Comparison of ENCODE assay signal across 10 cellular contexts in genomic region chr22:28911777-28912669, GRCh38. TPM values are rescaled to one million over a fixed set of nuclear protein-coding genes. Genes with fewer than 3 reads are reported as not detected.
DNase-seq lines count a peak whose midpoint lies in the region; ATAC-seq, FAIRE-seq and TF ChIP-seq lines count a peak whose summit lies in the region.
"Had no signal": no experiment of that assay in that cellular context is flagged by ENCODE, and none has a peak within 500 bp of the region (broad histone marks: within the 10 kb centered on the region; RNA-seq: fewer than 3 reads in every experiment).

No MANE protein-coding gene starts in this region.

- H3K9me1 ChIP-seq in K562 (ENCODE audit: control insufficient read depth, insufficient read depth, low read length), result no peaks in the 10 kb centered on the region

- H3K36me3 ChIP-seq in K562 (ENCODE audit: control insufficient read depth, insufficient read depth, low read length), result no peaks in the 10 kb centered on the region
- H3K36me3 ChIP-seq in smooth muscle cell (ENCODE audit: low read depth), result no peaks in the 10 kb centered on the region

- H3K27ac ChIP-seq in K562 (ENCODE audit: extremely low read depth, low read depth, low read length), result no peak overlapping the region
- no peak overlapping the region for H3K27ac ChIP-seq in smooth muscle cell (ENCODE audit: low read depth)

- no peak for ATAC-seq in K562
- no peak for ATAC-seq in HG02884 (IDR thresholded peaks at IDR 0.05; ENCODE audit: unreplicated experiment)
- no peak for ATAC-seq in GM19463 (IDR thresholded peaks at IDR 0.05; ENCODE audit: unreplicated experiment)
- ATAC-seq: Panc1; stimulated activated naive CD8-positive, alpha-beta T cell treated with anti-CD3 and anti-CD28 coated beads, Interleukin-15, Interleukin-2, amounts not matched to agents 100 U/mL and 50 U/mL, for 24 hours had no signal

- H3K9ac ChIP-seq in K562 (ENCODE audit: insufficient read depth in 1 of 2, low read depth in 2 of 2, low read length in 2 of 2), result no peak overlapping the region
- H3K9ac ChIP-seq in smooth muscle cell (ENCODE audit: low read depth), result no peak overlapping the region

- in situ Hi-C loops in K562 (cut with MboI), result no loop called here

- H3K79me2 ChIP-seq in K562 (ENCODE audit: control insufficient read depth, insufficient read depth, low read length), result peaks cover 16% of the 10 kb centered on the region
- H3K79me2 ChIP-seq in smooth muscle cell (ENCODE audit: low read depth), result peaks cover 39% of the 10 kb centered on the region

- no TSS peak for BruUV-seq in K562 (replicated peaks; lab: Mats Ljungman, UMichigan)

- H3K27me3 ChIP-seq in K562 (ENCODE audit: control insufficient read depth in 2 of 2, insufficient read depth in 2 of 2, low read length in 2 of 2) (no peaks in the 10 kb centered on the region), smooth muscle cell (ENCODE audit: low read depth) (no peaks in the 10 kb centered on the region)

- no peak for TF ChIP-seq RAD21 in K562 (CRISPR knock-in tag; conservative IDR thresholded peaks at IDR 0.05 in 1 of 2, IDR thresholded peaks at IDR 0.05 in 1 of 2)

- POLR2A ChIA-PET in K562 (lab: Yijun Ruan, JAX), result no interaction called here

- WGBS in K562 (ENCODE audit: insufficient coverage, low coverage, missing lambda C conversion rate), result 41% methylated on average over 6 of the region's 10 CpGs
- 18% methylated on average over 10 of the region's 10 CpGs for WGBS in smooth muscle cell (ENCODE audit: low lambda C conversion rate)

- no peak for FAIRE-seq in K562 (lab: Jason Lieb, UNC)

- H2AFZ ChIP-seq in K562 (ENCODE audit: low read depth, low read length) (no peak overlapping the region), smooth muscle cell (ENCODE audit: low read depth) (no peak overlapping the region)

- H3K4me3 ChIP-seq in K562 (no peak overlapping the region), smooth muscle cell (no peak overlapping the region)

- intact Hi-C loops in K562 (cut with micrococcal nuclease), result no loop called here

- CTCF ChIA-PET in K562 (lab: Yijun Ruan, JAX; ENCODE audit: low intra/inter-chr PET ratio), result no interaction called here

- no peak overlapping the region for H3K4me2 ChIP-seq in K562 (ENCODE audit: insufficient read depth, low read length)
- H3K4me2 ChIP-seq in smooth muscle cell, result peak overlapping the region; percentile 18

- TF ChIP-seq CTCF in K562 (IDR thresholded peaks at IDR 0.05 in 2 of 3, conservative IDR thresholded peaks at IDR 0.05 in 1 of 3; ENCODE audit: insufficient read depth in 2 of 3, low read depth in 1 of 3, low read length in 3 of 3), result no peak
- no peak for TF ChIP-seq CTCF in smooth muscle cell (IDR thresholded peaks at IDR 0.05; ENCODE audit: borderline replicate concordance, insufficient read depth, poor library complexity, severe bottlenecking)

- no peaks in the 10 kb centered on the region for H3F3A ChIP-seq in smooth muscle cell (ENCODE audit: low read depth)

- peaks cover 8% of the 10 kb centered on the region; the same call in 1 of the 2 replicates for H4K20me1 ChIP-seq in K562 (replicated peaks; ENCODE audit: control insufficient read depth, insufficient read depth, low read length)
- H4K20me1 ChIP-seq in smooth muscle cell (ENCODE audit: low read depth), result peaks cover 44% of the 10 kb centered on the region

- no peak for TF ChIP-seq EP300 in K562 (IDR thresholded peaks at IDR 0.05; ENCODE audit: low read length)

- TF ChIP-seq POLR2A in K562 (conservative IDR thresholded peaks at IDR 0.05), result no peak

- H3K9me3 ChIP-seq in K562 (replicated peaks; ENCODE audit: control insufficient read depth, insufficient read depth, low read depth, low read length), result no peaks in the 10 kb centered on the region
- H3K9me3 ChIP-seq in smooth muscle cell (replicated peaks; ENCODE audit: low read depth), result no peaks in the 10 kb centered on the region

- DNase-seq in H4 (ENCODE audit: low spot score) (peak; percentile 41), K562 (ENCODE audit: extremely low read depth in 1 of 4, low spot score in 3 of 4) (peak in 1 of 4 experiments; percentile 11), left kidney (ENCODE audit: low read depth, low spot score) (peak; percentile 70), smooth muscle cell (lab: John Stamatoyannopoulos, UW; ENCODE audit: unreplicated experiment) (no peak), hypothalamus (lab: John Stamatoyannopoulos, UW) (no peak), NCI-H2196 (lab: John Stamatoyannopoulos, UW; ENCODE audit: unreplicated experiment) (no peak)
- DNase-seq: stimulated activated naive CD8-positive, alpha-beta T cell treated with anti-CD3 and anti-CD28 coated beads, Interleukin-15, Interleukin-2, amounts not matched to agents 100 U/mL and 50 U/mL, for 24 hours had no signal

- H3K4me1 ChIP-seq in K562 (replicated peaks in 1 of 2; ENCODE audit: control insufficient read depth in 2 of 2, insufficient read depth in 2 of 2, low read length in 2 of 2) (peaks cover 3% of the 10 kb centered on the region in 2 experiments; a peak in 2 of 5 replicates), smooth muscle cell (ENCODE audit: low read depth) (peaks cover 12% of the 10 kb centered on the region)

TF ChIP-seq in K562, 482 proteins besides CTCF, POLR2A, EP300 and RAD21 (continues in another document):
- TF ChIP-seq BRF2 (IDR thresholded peaks at IDR 0.05; ENCODE audit: borderline replicate concordance, insufficient read depth, insufficient read length) (no peak), POLR2AphosphoS5 (IDR thresholded peaks at IDR 0.05; ENCODE audit: control insufficient read depth, insufficient read depth, low read depth, low read length) (no peak), PBX2 (CRISPR knock-in tag; IDR thresholded peaks at IDR 0.05; ENCODE audit: low read depth) (no peak), PBX2 (tag; conservative IDR thresholded peaks at IDR 0.05; ENCODE audit: low read depth) (peak; percentile 25; the same call in 1 of the 2 replicates), RNF2 (IDR thresholded peaks at IDR 0.05) (no peak), ZNF431 (CRISPR knock-in tag; IDR thresholded peaks at IDR 0.05) (no peak), MLLT1 (IDR thresholded peaks at IDR 0.05) (no peak)

RNA-seq across cellular contexts. Expression of gene ZNRF3, which starts 28.7 kb away (rescaled TPM):
- 1.8 and 2.6 TPM in 2 replicates for total RNA-seq in H4 (2014; rRNA removed; shearing (Covaris generic))
- total RNA-seq in K562 (2011; cell fraction: chromatin; rRNA removed; ENCODE audit: low replicate concordance), result 2.4 and 5.4 TPM in 2 replicates
- total RNA-seq in K562 (2011; cell fraction: nucleolus; rRNA removed), result 7.5 and 8.0 TPM in 2 replicates
- total RNA-seq in K562 (2011; cell fraction: nucleoplasm; rRNA removed), result 4.6 and 5.8 TPM in 2 replicates
- total RNA-seq in K562 (2014; rRNA removed) (2.6 and 3.5 TPM in 2 replicates), K562 (2014; rRNA removed; fragmentation: Illumina TruSeq; extraction: Trizol) (1.5 and 1.6 TPM in 2 replicates), K562 (2015; rRNA removed; fragmentation: Illumina TruSeq; extraction: Trizol) (2.0 and 2.3 TPM in 2 replicates), K562 (2021) (5.9 and 6.1 TPM in 2 replicates), smooth muscle cell (3.7 and 4.7 TPM in 2 replicates)
- polyA plus RNA-seq in K562 (2011; rRNA removed) (1.0 and 1.1 TPM in 2 replicates), K562 (2014; fragmentation: Illumina TruSeq; extraction: Trizol) (1.7 and 2.4 TPM in 2 replicates), K562 (2014; fragmentation: Nextera tagmentation; extraction: Ambion mirVana) (under 1 TPM; 0.41 to 0.58 TPM), K562 (2014; rRNA removed) (2.9 and 4.2 TPM in 2 replicates), smooth muscle cell (5.5 and 8.8 TPM in 2 replicates)
- polyA plus RNA-seq in K562 (2011; cell fraction: cytosol; rRNA removed), result 1.3 and 3.8 TPM in 2 replicates
- polyA plus RNA-seq in K562 (2011; cell fraction: nucleus; rRNA removed), result 1.4 and 3.9 TPM in 2 replicates
- 1.9 and 2.3 TPM in 2 replicates for polyA plus RNA-seq in K562 (2012)
- polyA minus RNA-seq in K562 (2011; rRNA and poly(A)+ RNA removed), result 1.3 and 1.4 TPM in 2 replicates
- 2.4 and 3.9 TPM in 2 replicates for polyA minus RNA-seq in K562 (2011; cell fraction: cytosol; rRNA and poly(A)+ RNA removed)
- polyA minus RNA-seq in K562 (2011; cell fraction: nucleus; rRNA and poly(A)+ RNA removed), result 1.6 and 2.0 TPM in 2 replicates

Comparison
In these comparisons a context has a peak if more than half of its experiments do, and no peak if none do; other contexts are left out.
1. DNase-seq: peak in H4 (single experiment) and left kidney (single experiment); none in smooth muscle cell (single experiment), hypothalamus (0 of 51) and NCI-H2196 (single experiment).